In genomic region chr15:36278219-36278618, GRCh38 we compare ENCODE assay signal across 13 cellular contexts.
DNase-seq lines count a peak whose midpoint lies in the region; ATAC-seq and TF ChIP-seq lines count a peak whose summit lies in the region.
"Had no signal": no experiment of that assay in that cellular context is flagged by ENCODE, and none has a peak within 500 bp of the region (broad histone marks: within the 10 kb centered on the region; RNA-seq: fewer than 3 reads in every experiment).

No MANE protein-coding gene starts in this region.

- no peak for TF ChIP-seq POLR2A in breast epithelium (IDR thresholded peaks at IDR 0.05)

- no peaks in the 10 kb centered on the region for H3K9me2 ChIP-seq in PC-3 (replicated peaks; ENCODE audit: low read length)

- H3K4me1 ChIP-seq in mammary epithelial cell (ENCODE audit: insufficient read depth, low read length): peaks cover 4% of the 10 kb centered on the region
- H3K4me1 ChIP-seq in breast epithelium: no peaks in the 10 kb centered on the region
- no peaks in the 10 kb centered on the region for H3K4me1 ChIP-seq in PC-3 (ENCODE audit: insufficient read depth, low read length)
- H3K4me1 ChIP-seq: BLaER1 had no signal

- TF ChIP-seq CTCF in mammary epithelial cell (conservative IDR thresholded peaks at IDR 0.05 in 1 of 2, IDR thresholded peaks at IDR 0.05 in 1 of 2; ENCODE audit: extremely low read depth in 1 of 2, insufficient read depth in 1 of 2, low read depth in 1 of 2, low read length in 2 of 2): peak; percentile 27 to 30
- no peak for TF ChIP-seq CTCF in breast epithelium (IDR thresholded peaks at IDR 0.05)
- TF ChIP-seq CTCF in PC-3 (conservative IDR thresholded peaks at IDR 0.05; ENCODE audit: low read depth, low read length): peak; percentile 78
- peak; percentile 12 for TF ChIP-seq CTCF in epithelial cell of esophagus (IDR thresholded peaks at IDR 0.05; ENCODE audit: insufficient read depth, low read depth, low read length, missing control alignments)

- H3K27ac ChIP-seq in mammary epithelial cell (ENCODE audit: insufficient read depth, low read depth, low read length): no peak overlapping the region
- H3K27ac ChIP-seq in breast epithelium: no peak overlapping the region
- no peak overlapping the region for H3K27ac ChIP-seq in PC-3 (ENCODE audit: low read length)
- H3K27ac ChIP-seq: BLaER1 had no signal

- intact Hi-C loops in mammary epithelial cell (cut with micrococcal nuclease): no loop called here
- intact Hi-C loops in breast epithelium (cut with DNase I; ENCODE audit: low total_unique reads): no loop called here
- intact Hi-C loops in PC-3 (cut with micrococcal nuclease): loop anchor here (5.0 kb wide), 2 partner anchors 219 to 526 kb away; no protein-coding TSS in a partner anchor

- H3K27me3 ChIP-seq in mammary epithelial cell (ENCODE audit: insufficient read depth, low read length) (no peaks in the 10 kb centered on the region), breast epithelium (no peaks in the 10 kb centered on the region), PC-3 (ENCODE audit: low read length) (no peaks in the 10 kb centered on the region)
- H3K27me3 ChIP-seq: BLaER1 had no signal

- dilution Hi-C loops in mammary epithelial cell (cut with HindIII; ENCODE audit: low sequenced_read_pairs): no loop called here

- POLR2A ChIA-PET in PC-3 (lab: Charles Lee; ENCODE audit: unreplicated experiment): no interaction called here

- no peak overlapping the region for H3K4me3 ChIP-seq in mammary epithelial cell (replicated peaks in 1 of 3; ENCODE audit: insufficient read depth in 1 of 3, low read depth in 2 of 3, low read length in 3 of 3)
- no peak overlapping the region for H3K4me3 ChIP-seq in breast epithelium
- H3K4me3 ChIP-seq in PC-3 (ENCODE audit: low read length): no peak overlapping the region
- H3K4me3 ChIP-seq in epithelial cell of esophagus (ENCODE audit: low read length): no peak overlapping the region
- H3K4me3 ChIP-seq: BLaER1 had no signal

- H3F3A ChIP-seq in PC-3 (ENCODE audit: low read length, unreplicated experiment): no peaks in the 10 kb centered on the region

- no CpG with 5 or more reads among the region's 1 CpG for WGBS in mammary epithelial cell (ENCODE audit: low coverage, missing lambda C conversion rate)

- BruUV-seq in mammary epithelial cell (replicated peaks; lab: Mats Ljungman, UMichigan) (no TSS peak), PC-3 (replicated peaks; lab: Mats Ljungman, UMichigan) (no TSS peak)

- CTCF ChIA-PET in mammary epithelial cell (lab: Charles Lee; ENCODE audit: low non-redundant PET) (no interaction called here), PC-3 (lab: Charles Lee) (interaction anchor here (0.6 kb wide), 1 partner anchor 448 kb away, joined by 3 read pairs; no protein-coding TSS in a partner anchor)

- in situ Hi-C loops in mammary epithelial cell (cut with MboI; ENCODE audit: low sequenced_read_pairs in 2 of 2): no loop called here

- no peaks in the 10 kb centered on the region for H3K79me2 ChIP-seq in mammary epithelial cell (ENCODE audit: insufficient read depth, low read length)
- no peaks in the 10 kb centered on the region for H3K79me2 ChIP-seq in PC-3 (ENCODE audit: low read length)

- H4K20me1 ChIP-seq in mammary epithelial cell (ENCODE audit: insufficient read depth, low read length) (no peaks in the 10 kb centered on the region), PC-3 (ENCODE audit: low read length) (no peaks in the 10 kb centered on the region)
- H4K20me1 ChIP-seq: BLaER1 had no signal

- ATAC-seq in PC-3: peak; percentile 79
- no peak for ATAC-seq in HG03139 (IDR thresholded peaks at IDR 0.05; ENCODE audit: unreplicated experiment)
- ATAC-seq: activated CD8-positive, alpha-beta memory T cell treated with anti-CD3 and anti-CD28 coated beads, Interleukin-2, amount 10 ng/mL, durations not matched to agents 7 days and 5 days; activated naive CD8-positive, alpha-beta T cell treated with anti-CD3 and anti-CD28 coated beads, Interleukin-2, amount 50 U/mL, for 24 hours had no signal

- H3K36me3 ChIP-seq in mammary epithelial cell (ENCODE audit: insufficient read depth, low read length) (no peaks in the 10 kb centered on the region), breast epithelium (no peaks in the 10 kb centered on the region), PC-3 (ENCODE audit: low read depth, low read length) (no peaks in the 10 kb centered on the region)
- H3K36me3 ChIP-seq: BLaER1 had no signal

- no peak overlapping the region for H3K9ac ChIP-seq in mammary epithelial cell (ENCODE audit: insufficient read depth, low read length)
- no peak overlapping the region for H3K9ac ChIP-seq in PC-3 (ENCODE audit: low read length)
- H3K9ac ChIP-seq: BLaER1 had no signal

- H2AFZ ChIP-seq in mammary epithelial cell (ENCODE audit: low read depth, low read length) (no peak overlapping the region), PC-3 (ENCODE audit: low read length) (no peak overlapping the region)

- peak; percentile 36 for DNase-seq in mammary epithelial cell
- no peak for DNase-seq in breast epithelium (ENCODE audit: low spot score in 2 of 2)
- peak; percentile 76 for DNase-seq in PC-3
- DNase-seq in epithelial cell of esophagus (ENCODE audit: low read depth): peak; percentile 19
- no peak for DNase-seq in inferior parietal cortex (ENCODE audit: extremely low spot score)
- DNase-seq in activated effector memory CD4-positive, alpha-beta T cell treated with anti-CD3 and anti-CD28 coated beads, Interleukin-2, amount 50 U/mL, for 16 hours: no peak
- DNase-seq in SIG-M5 treated with dmso at 0.1 percent for 504 hours (lab: John Stamatoyannopoulos, UW; ENCODE audit: unreplicated experiment): no peak
- DNase-seq: activated CD8-positive, alpha-beta memory T cell treated with anti-CD3 and anti-CD28 coated beads, Interleukin-2, amount 10 ng/mL, durations not matched to agents 7 days and 5 days; activated naive CD8-positive, alpha-beta T cell treated with anti-CD3 and anti-CD28 coated beads, Interleukin-2, amount 50 U/mL, for 24 hours; NCI-H510A; T-helper 1 cell had no signal

- H3K9me3 ChIP-seq in mammary epithelial cell (replicated peaks; ENCODE audit: insufficient read depth, low read length) (peaks cover 13% of the 10 kb centered on the region), breast epithelium (peaks cover 11 to 25% of the 10 kb centered on the region in 2 donors), PC-3 (ENCODE audit: low read length) (no peaks in the 10 kb centered on the region)

- H3K4me2 ChIP-seq in mammary epithelial cell (ENCODE audit: insufficient read depth, low read depth, low read length) (no peak overlapping the region), PC-3 (ENCODE audit: low read length) (no peak overlapping the region)
- H3K4me2 ChIP-seq: BLaER1 had no signal

Comparison
In these comparisons a context has a peak if more than half of its experiments do, and no peak if none do; other contexts are left out.
1. DNase-seq: peak in mammary epithelial cell (single experiment), PC-3 (single experiment) and epithelial cell of esophagus (single experiment); none in breast epithelium (0 of 2), inferior parietal cortex (single experiment), activated effector memory CD4-positive, alpha-beta T cell treated with anti-CD3 and anti-CD28 coated beads, Interleukin-2, amount 50 U/mL, for 16 hours (single experiment) and SIG-M5 treated with dmso at 0.1 percent for 504 hours (single experiment).
2. CTCF ChIP-seq: peak in mammary epithelial cell (2 of 2), PC-3 (single experiment) and epithelial cell of esophagus (single experiment); none in breast epithelium (0 of 3).